Comparison of ENCODE assay signal across 16 cellular contexts in the genomic region with DNA sequence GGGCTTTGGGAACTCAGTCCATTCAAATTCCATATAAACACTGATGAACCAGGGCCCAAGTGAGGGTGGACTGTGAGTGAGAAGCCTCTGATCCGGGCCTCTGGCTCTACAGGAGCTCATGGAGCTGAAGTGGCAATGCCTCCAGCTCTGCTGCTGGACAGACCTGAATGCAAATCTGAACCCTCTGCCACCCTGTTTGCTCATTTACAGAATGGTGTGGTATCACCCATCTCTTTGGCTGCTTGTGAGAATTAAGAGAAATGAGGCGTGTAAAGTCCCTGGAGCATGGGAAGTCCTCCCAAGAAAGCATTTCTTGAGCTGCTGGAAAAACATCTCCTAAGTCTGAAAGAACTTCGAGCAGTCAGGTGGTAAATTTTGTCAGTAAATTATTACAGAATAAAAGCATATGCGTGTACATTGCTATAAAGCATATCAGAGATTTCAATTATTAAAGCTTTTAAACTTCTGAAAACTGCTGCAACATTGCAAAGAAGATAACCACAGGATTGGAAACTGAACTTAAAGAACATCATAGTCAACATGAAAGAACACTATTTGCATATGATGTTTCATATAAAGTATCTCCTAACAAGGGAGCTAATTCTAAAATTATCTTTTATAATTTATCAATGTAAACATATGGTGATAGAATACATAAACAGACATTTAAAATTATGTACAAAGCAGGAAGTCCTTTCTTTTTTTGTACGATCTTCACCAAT.
A peak's percentile ranks its signal among the peaks of the same experiment; 100 is the strongest.
DNase-seq lines count a peak whose midpoint lies in the region; ATAC-seq, FAIRE-seq and TF ChIP-seq lines count a peak whose summit lies in the region.
"Had no signal": no experiment of that assay in that cellular context is flagged by ENCODE, and none has a peak within 500 bp of the region (broad histone marks: within the 10 kb centered on the region; RNA-seq: fewer than 3 reads in every experiment).

No MANE protein-coding gene starts in this region.

- in situ Hi-C loops in transverse colon (cut with MboI; ENCODE audit: low pct_ligation_motif_present in 1 of 4, low pct_unique_long_range_greater_than_20kb in 1 of 4, low sequenced_read_pairs in 3 of 4), result no loop called here

- peak; percentile 53 for ATAC-seq in GM18867 (IDR thresholded peaks at IDR 0.05; ENCODE audit: unreplicated experiment)
- ATAC-seq: CD8-positive, alpha-beta T cell had no signal

- H3K36me3 ChIP-seq in transverse colon, result no peaks in the 10 kb centered on the region
- H3K36me3 ChIP-seq in Peyer's patch, result no peaks in the 10 kb centered on the region
- H3K36me3 ChIP-seq: BLaER1 treated with 17β-estradiol and CSF1 and Interleukin-3, amounts not matched to agents 10 nM and 100 nM had no signal

- no peaks in the 10 kb centered on the region for H3K9me3 ChIP-seq in transverse colon
- H3K9me3 ChIP-seq in Peyer's patch, result no peaks in the 10 kb centered on the region
- H3K9me3 ChIP-seq: BLaER1 treated with 17β-estradiol and CSF1 and Interleukin-3, amounts not matched to agents 10 nM and 100 nM had no signal

- TF ChIP-seq CTCF in transverse colon (IDR thresholded peaks at IDR 0.05), result no peak
- TF ChIP-seq CTCF in Peyer's patch (IDR thresholded peaks at IDR 0.05), result no peak

- no peak for TF ChIP-seq EP300 in transverse colon (IDR thresholded peaks at IDR 0.05; ENCODE audit: low read depth)

- H3K27ac ChIP-seq in transverse colon, result no peak overlapping the region
- H3K27ac ChIP-seq in Peyer's patch, result no peak overlapping the region
- H3K27ac ChIP-seq: BLaER1 treated with 17β-estradiol and CSF1 and Interleukin-3, amounts not matched to agents 10 nM and 100 nM had no signal

- DNase-seq in RCC 7860 (ENCODE audit: low spot score) (peak; percentile 3), kidney tubule cell (ENCODE audit: low spot score) (peak; percentile 53), urothelium cell line (ENCODE audit: low spot score) (no peak), medulla oblongata (ENCODE audit: extremely low spot score) (no peak), transverse colon (no peak), Peyer's patch (no peak)
- DNase-seq: CD8-positive, alpha-beta T cell; DMS 273 treated with DMSO at 0.1 percent for 48 hours; DMS53; DND-41; EL; GOT3; H9 had no signal

- H3K4me1 ChIP-seq in transverse colon (no peaks in the 10 kb centered on the region), Peyer's patch (no peaks in the 10 kb centered on the region)

- H3K4me3 ChIP-seq in transverse colon, result no peak overlapping the region
- H3K4me3 ChIP-seq in Peyer's patch, result no peak overlapping the region
- H3K4me3 ChIP-seq: BLaER1 treated with 17β-estradiol and CSF1 and Interleukin-3, amounts not matched to agents 10 nM and 100 nM had no signal

- no peak for TF ChIP-seq POLR2A in transverse colon (IDR thresholded peaks at IDR 0.05)
- TF ChIP-seq POLR2A in Peyer's patch (IDR thresholded peaks at IDR 0.05), result no peak

- intact Hi-C loops in transverse colon (cut with DNase I; ENCODE audit: low total_unique reads), result no loop called here

- FAIRE-seq in RCC 7860 (lab: Jason Lieb, UNC) (no peak), urothelium cell line (lab: Jason Lieb, UNC) (peak; percentile 5)
- FAIRE-seq: GM12891 had no signal

- H3K27me3 ChIP-seq in transverse colon (no peaks in the 10 kb centered on the region), Peyer's patch (no peaks in the 10 kb centered on the region)
- H3K27me3 ChIP-seq: BLaER1 treated with 17β-estradiol and CSF1 and Interleukin-3, amounts not matched to agents 10 nM and 100 nM had no signal

- WGBS in transverse colon (ENCODE audit: low coverage in 1 of 2), 2 donors, result 69 to 74% methylated on average over 5 of the region's 5 CpGs

Comparison
In these comparisons a context has a peak if more than half of its experiments do, and no peak if none do; other contexts are left out.
1. DNase-seq: peak in RCC 7860 (single experiment) and kidney tubule cell (single experiment); none in urothelium cell line (single experiment), medulla oblongata (single experiment), transverse colon (single experiment) and Peyer's patch (0 of 3).